Comparison of ENCODE assay signal across 8 cellular contexts in genomic region chr7:24980695-24981543, GRCh38. TPM values are rescaled to one million over a fixed set of nuclear protein-coding genes. Genes with fewer than 3 reads are reported as not detected.
A peak's percentile ranks its signal among the peaks of the same experiment; 100 is the strongest.
DNase-seq lines count a peak whose midpoint lies in the region; ATAC-seq, FAIRE-seq and TF ChIP-seq lines count a peak whose summit lies in the region.

No MANE protein-coding gene starts in this region.

- H3K9me2 ChIP-seq in PC-9 (ENCODE audit: insufficient read depth) = no peaks in the 10 kb centered on the region

- no peaks in the 10 kb centered on the region for H3K36me3 ChIP-seq in PC-9 (ENCODE audit: low read depth)
- no peaks in the 10 kb centered on the region for H3K36me3 ChIP-seq in brain microvascular endothelial cell (replicated peaks)

- no peak for FAIRE-seq in RCC 7860 (lab: Jason Lieb, UNC)

- DNase-seq in SIG-M5 treated with dmso at 0.1 percent for 504 hours (lab: John Stamatoyannopoulos, UW; ENCODE audit: unreplicated experiment) (peak; percentile 38), SIG-M5 (lab: John Stamatoyannopoulos, UW) (no peak), PC-9 (peak; percentile 53 to 68), brain microvascular endothelial cell (no peak), kidney tubule cell (ENCODE audit: low spot score) (peak; percentile 68), RCC 7860 (ENCODE audit: low spot score) (no peak)
- DNase-seq in stimulated activated CD4-positive, alpha-beta T cell treated with anti-CD3 and anti-CD28 coated beads, Interleukin-4, amount 100 ng/mL, for 48 hours (ENCODE audit: low read depth in 2 of 2) = peak; percentile 25 to 32

- peak; percentile 10 for ATAC-seq in HG02884 (IDR thresholded peaks at IDR 0.05; ENCODE audit: unreplicated experiment)

- H3K27ac ChIP-seq in PC-9 (peak overlapping the region; percentile 77), brain microvascular endothelial cell (peak overlapping the region; percentile 61)

- no peaks in the 10 kb centered on the region for H3K27me3 ChIP-seq in PC-9 (ENCODE audit: insufficient read depth, low read depth)
- no peaks in the 10 kb centered on the region for H3K27me3 ChIP-seq in brain microvascular endothelial cell (replicated peaks)

- H3K79me2 ChIP-seq in PC-9 (ENCODE audit: low read depth) = peaks cover 37% of the 10 kb centered on the region

- H3K4me3 ChIP-seq in PC-9 = peak overlapping the region; percentile 63
- H3K4me3 ChIP-seq in brain microvascular endothelial cell (ENCODE audit: low read depth, low read length) = peak overlapping the region; percentile 78

- H3K9me3 ChIP-seq in PC-9 (ENCODE audit: insufficient read depth, low read depth) = no peaks in the 10 kb centered on the region

- in situ Hi-C loops in brain microvascular endothelial cell (cut with HindIII; ENCODE audit: low pct_ligation_motif_present, low sequenced_read_pairs) = no loop called here

- peaks cover 24% of the 10 kb centered on the region for H3K4me1 ChIP-seq in PC-9 (replicated peaks; ENCODE audit: insufficient read depth)

- H4K20me1 ChIP-seq in PC-9 (ENCODE audit: insufficient read depth) = no peaks in the 10 kb centered on the region

- BruUV-seq in PC-9 (replicated peaks; lab: Mats Ljungman, UMichigan) = TSS peak; percentile 65

- POLR2A ChIA-PET in PC-9 (lab: Charles Lee; ENCODE audit: unreplicated experiment) = interaction anchor here (0.6 to 3.2 kb wide), 5 partner anchors 48 to 160 kb away, joined by 3 to 36 read pairs (median 11); no protein-coding TSS in a partner anchor

- H2AFZ ChIP-seq in PC-9 = peak overlapping the region; percentile 84

- H3K4me2 ChIP-seq in PC-9 = peak overlapping the region; percentile 87

- intact Hi-C loops in PC-9 (cut with micrococcal nuclease; ENCODE audit: unreplicated experiment) = loop anchor here (1.0 to 10.0 kb wide), 6 partner anchors 50 to 406 kb away; partner anchors contain the start of gene PALS2

- H3F3A ChIP-seq in PC-9 (ENCODE audit: insufficient read depth, low read depth) = peaks cover 15% of the 10 kb centered on the region; the same call in 1 of the 2 replicates

- CTCF ChIA-PET in PC-9 (lab: Charles Lee) = interaction anchor here (0.6 to 2.2 kb wide), 12 partner anchors 10 to 1507 kb away, joined by 3 to 10 read pairs (median 4); no protein-coding TSS in a partner anchor

- TF ChIP-seq CTCF in PC-9 (conservative IDR thresholded peaks at IDR 0.05) = no peak; the same call in none of the 2 replicates
- no peak for TF ChIP-seq CTCF in brain microvascular endothelial cell (IDR thresholded peaks at IDR 0.05; ENCODE audit: low read depth, low read length, missing control alignments)

RNA-seq across cellular contexts. Expression of gene OSBPL3, which starts 0.9 kb away (rescaled TPM):
- 87.6 and 88.4 TPM in 2 replicates for total RNA-seq in PC-9 (2021)

Comparison
In these comparisons a context has a peak if more than half of its experiments do, and no peak if none do; other contexts are left out.
1. DNase-seq: peak in SIG-M5 treated with dmso at 0.1 percent for 504 hours (single experiment), PC-9 (2 of 2), kidney tubule cell (single experiment) and stimulated activated CD4-positive, alpha-beta T cell treated with anti-CD3 and anti-CD28 coated beads, Interleukin-4, amount 100 ng/mL, for 48 hours (2 of 2); none in SIG-M5 (single experiment), brain microvascular endothelial cell (single experiment) and RCC 7860 (single experiment).